ENCODE assay signal across 1 cellular context in genomic region chr9:37415011-37415719, GRCh38.
TF ChIP-seq lines count a peak whose summit lies in the region.

No MANE protein-coding gene starts in this region.

TF ChIP-seq in HepG2, 621 proteins besides CTCF, POLR2A, EP300 and RAD21 (continued from another document and continues in another):
- no peak; the same call in 1 of the 2 replicates for TF ChIP-seq ARID4A (CRISPR knock-in tag; IDR thresholded peaks at IDR 0.05; ENCODE audit: borderline replicate concordance)
- no peak for TF ChIP-seq BHLHE40 (IDR thresholded peaks at IDR 0.05; ENCODE audit: low read length)
- TF ChIP-seq PRDM4 (CRISPR knock-in tag; IDR thresholded peaks at IDR 0.05; ENCODE audit: borderline replicate concordance), result no peak
- TF ChIP-seq SOX5 (CRISPR knock-in tag; IDR thresholded peaks at IDR 0.05; ENCODE audit: borderline replicate concordance), result peak; percentile 27; the same call in 1 of the 2 replicates
- TF ChIP-seq GRHL1 (CRISPR knock-in tag; conservative IDR thresholded peaks at IDR 0.05), result no peak
- no peak for TF ChIP-seq YY1 (IDR thresholded peaks at IDR 0.05; ENCODE audit: insufficient read depth, insufficient replicate concordance, low read depth, low read length)
- TF ChIP-seq ZBTB46 (CRISPR knock-in tag; IDR thresholded peaks at IDR 0.05; ENCODE audit: borderline replicate concordance), result no peak
- no peak for TF ChIP-seq RAD51 (IDR thresholded peaks at IDR 0.05; ENCODE audit: borderline replicate concordance)
- peak; percentile 35; the same call in 1 of the 2 replicates for TF ChIP-seq POGZ (CRISPR knock-in tag; IDR thresholded peaks at IDR 0.05)
- no peak for TF ChIP-seq SRSF1 (optimal IDR thresholded peaks at IDR 0.05; ENCODE audit: low read depth, low read length)
- TF ChIP-seq ZNF350 (CRISPR knock-in tag; IDR thresholded peaks at IDR 0.05; ENCODE audit: borderline replicate concordance, low read depth), result no peak; the same call in 1 of the 2 replicates
- no peak for TF ChIP-seq ZNF83 (CRISPR knock-in tag; IDR thresholded peaks at IDR 0.05; ENCODE audit: borderline replicate concordance)
- TF ChIP-seq RCOR2 (CRISPR knock-in tag; IDR thresholded peaks at IDR 0.05), result 0 out of 2 replicates have a peak, but pooled peaks have one; percentile 38
- peak; percentile 47 for TF ChIP-seq ZNF687 (CRISPR knock-in tag; IDR thresholded peaks at IDR 0.05)
- no peak for TF ChIP-seq SOX13 (IDR thresholded peaks at IDR 0.05)
- TF ChIP-seq SOX13 (CRISPR knock-in tag; conservative IDR thresholded peaks at IDR 0.05 in 1 of 2, IDR thresholded peaks at IDR 0.05 in 1 of 2), result peak in 1 of 2 experiments; percentile 43; a peak in 2 of 4 replicates
- no peak for TF ChIP-seq ZBTB26 (CRISPR knock-in tag; IDR thresholded peaks at IDR 0.05; ENCODE audit: borderline replicate concordance)
- no peak for TF ChIP-seq HNRNPL (IDR thresholded peaks at IDR 0.05; ENCODE audit: low read depth, low read length)
- no peak for TF ChIP-seq SMARCC2 (IDR thresholded peaks at IDR 0.05)
- TF ChIP-seq FOXP4 (CRISPR knock-in tag; IDR thresholded peaks at IDR 0.05), result peak; percentile 45; the same call in 1 of the 2 replicates
- TF ChIP-seq ZNF775 (CRISPR knock-in tag; IDR thresholded peaks at IDR 0.05; ENCODE audit: borderline replicate concordance), result no peak
- no peak for TF ChIP-seq ZXDC (CRISPR knock-in tag; IDR thresholded peaks at IDR 0.05)
- no peak for TF ChIP-seq ARNT2 (CRISPR knock-in tag; IDR thresholded peaks at IDR 0.05; ENCODE audit: low read depth)
- no peak for TF ChIP-seq ZNF616 (CRISPR knock-in tag; IDR thresholded peaks at IDR 0.05; ENCODE audit: low read depth)
- TF ChIP-seq MEIS1 (CRISPR knock-in tag; IDR thresholded peaks at IDR 0.05; ENCODE audit: borderline replicate concordance), result no peak
- TF ChIP-seq ZNF207 (IDR thresholded peaks at IDR 0.05; ENCODE audit: borderline replicate concordance), result no peak
- 0 out of 2 replicates have a peak, but pooled peaks have one; percentile 47 for TF ChIP-seq ZMYM2 (CRISPR knock-in tag; IDR thresholded peaks at IDR 0.05)
- no peak for TF ChIP-seq ZKSCAN5 (CRISPR knock-in tag; IDR thresholded peaks at IDR 0.05)
- TF ChIP-seq ZNF556 (CRISPR knock-in tag; IDR thresholded peaks at IDR 0.05; ENCODE audit: borderline replicate concordance), result no peak
- no peak for TF ChIP-seq PHF5A (CRISPR knock-in tag; IDR thresholded peaks at IDR 0.05; ENCODE audit: low read depth, unreplicated experiment)
- peak; percentile 60 for TF ChIP-seq FOSL2 (CRISPR knock-in tag; IDR thresholded peaks at IDR 0.05)
- no peak for TF ChIP-seq ZNF549 (CRISPR knock-in tag; IDR thresholded peaks at IDR 0.05)
- TF ChIP-seq USF2 (IDR thresholded peaks at IDR 0.05; ENCODE audit: low read depth, low read length), result no peak
- no peak for TF ChIP-seq USF2 (CRISPR knock-in tag; IDR thresholded peaks at IDR 0.05; ENCODE audit: borderline replicate concordance)
